Comparison of ENCODE assay signal across 8 cellular contexts in the genomic region with DNA sequence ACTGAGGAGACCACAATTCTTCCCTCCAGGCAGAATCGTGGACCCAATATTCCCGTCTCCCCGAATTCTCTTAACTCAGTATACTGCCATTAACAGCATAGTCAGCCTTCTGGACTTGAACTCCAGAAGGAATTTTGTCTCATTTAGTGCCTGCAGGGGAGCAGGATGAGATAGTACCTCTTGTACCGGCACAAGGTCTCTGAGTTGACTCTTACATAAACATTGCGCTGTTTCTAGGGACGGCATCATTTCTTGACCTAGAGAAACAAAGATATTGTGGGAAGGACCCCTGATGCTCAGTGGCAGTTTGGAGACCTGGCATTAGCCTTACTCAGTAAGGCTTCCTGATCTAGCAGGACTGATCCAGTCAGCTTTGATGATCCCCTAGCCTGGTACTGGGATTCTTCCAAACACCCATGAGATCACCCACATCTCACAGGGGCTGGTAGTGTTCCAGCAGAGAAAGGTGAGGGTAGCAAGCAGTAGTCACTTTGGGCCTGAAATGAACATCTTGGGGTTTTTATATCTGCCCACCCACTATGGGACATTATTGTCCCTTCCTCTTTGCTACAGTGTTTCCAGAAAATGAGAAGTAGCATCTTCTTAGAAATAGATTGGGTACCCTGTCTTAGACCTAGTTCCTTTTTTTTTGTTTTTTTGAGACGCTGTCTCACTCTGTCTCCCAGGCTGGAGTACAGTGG.
DNase-seq lines count a peak whose midpoint lies in the region; ATAC-seq and TF ChIP-seq lines count a peak whose summit lies in the region.

No MANE protein-coding gene starts in this region.

- TF ChIP-seq CTCF in GM13976 (IDR thresholded peaks at IDR 0.05; ENCODE audit: borderline replicate concordance, control extremely low read depth, extremely low read depth, insufficient read depth, missing control alignments) = no peak
- no peak for TF ChIP-seq CTCF in prostate gland (IDR thresholded peaks at IDR 0.05)

- TF ChIP-seq POLR2A in prostate gland (IDR thresholded peaks at IDR 0.05) = no peak

- peaks cover 0 to 2% of the 10 kb centered on the region in 2 donors for H3K4me1 ChIP-seq in esophagus (ENCODE audit: control insufficient read depth in 2 of 2, insufficient read depth in 2 of 2, low read length in 1 of 2)
- H3K4me1 ChIP-seq in prostate gland (replicated peaks) = no peaks in the 10 kb centered on the region

- H3K27ac ChIP-seq in esophagus (ENCODE audit: low read depth in 2 of 2, low read length in 1 of 2) (peak overlapping the region; percentile 86 to 97), prostate gland (peak overlapping the region; percentile 83 to 84)

- H3K36me3 ChIP-seq in esophagus (ENCODE audit: control insufficient read depth in 2 of 2, insufficient read depth in 2 of 2, low read length in 1 of 2) (no peaks in the 10 kb centered on the region), prostate gland (no peaks in the 10 kb centered on the region)

- in situ Hi-C loops in GM13976 (cut with MboI; ENCODE audit: low sequenced_read_pairs, unreplicated experiment) = no loop called here

- peak; percentile 15 for DNase-seq in GM13976 (ENCODE audit: low spot score)
- peak; percentile 50 for DNase-seq in SIG-M5 (lab: John Stamatoyannopoulos, UW)
- DNase-seq in prostate gland (ENCODE audit: low spot score) = no peak

- intact Hi-C loops in prostate gland (cut with DNase I) = loop anchor here (10.0 kb wide), 1 partner anchor 353 kb away; no protein-coding TSS in a partner anchor

- no peak for ATAC-seq in GM18861 (IDR thresholded peaks at IDR 0.05; ENCODE audit: unreplicated experiment)
- no peak for ATAC-seq in HG03439 (IDR thresholded peaks at IDR 0.05; ENCODE audit: unreplicated experiment)
- ATAC-seq in GM18511 (IDR thresholded peaks at IDR 0.05; ENCODE audit: unreplicated experiment) = no peak
- no peak for ATAC-seq in activated CD4-positive, CD25-positive, alpha-beta regulatory T cell treated with anti-CD3 and anti-CD28 coated beads, Interleukin-2, amount 50 U/mL, for 24 hours

- H3K4me3 ChIP-seq in esophagus (ENCODE audit: low read depth in 1 of 2, low read length in 2 of 2) = peak overlapping the region in 1 of 2 donors; percentile 68
- H3K4me3 ChIP-seq in prostate gland = peak overlapping the region; percentile 54 to 55

- H3K27me3 ChIP-seq in esophagus (ENCODE audit: control insufficient read depth in 1 of 2, insufficient read depth in 2 of 2, low read length in 2 of 2) = no peaks in the 10 kb centered on the region
- no peaks in the 10 kb centered on the region for H3K27me3 ChIP-seq in prostate gland (replicated peaks; ENCODE audit: insufficient read depth)

- no peaks in the 10 kb centered on the region for H3K9me3 ChIP-seq in esophagus (ENCODE audit: control insufficient read depth in 2 of 2, insufficient read depth in 1 of 2, low read depth in 1 of 2, low read length in 1 of 2)
- no peaks in the 10 kb centered on the region for H3K9me3 ChIP-seq in prostate gland

- WGBS in esophagus, 2 donors = 55 to 62% methylated on average over 7 of the region's 7 CpGs
- WGBS in prostate gland = 50% methylated on average over 7 of the region's 7 CpGs
